In genomic region chr2:96264086-96264485, GRCh38 we compare ENCODE assay signal across 9 cellular contexts. TPM values are rescaled to one million over a fixed set of nuclear protein-coding genes. Genes with fewer than 3 reads are reported as not detected.
DNase-seq lines count a peak whose midpoint lies in the region; ATAC-seq and TF ChIP-seq lines count a peak whose summit lies in the region.
"Had no signal": no experiment of that assay in that cellular context is flagged by ENCODE, and none has a peak within 500 bp of the region (broad histone marks: within the 10 kb centered on the region; RNA-seq: fewer than 3 reads in every experiment).

No MANE protein-coding gene starts in this region.

- peak overlapping the region; percentile 65 for H3K27ac Mint-ChIP-seq in activated B cell treated with CpG ODN at 0.5 μM for 24 hours

- peak overlapping the region; percentile 98 for H3K9ac ChIP-seq in skeletal muscle satellite cell (ENCODE audit: low read depth, low read length)

- peaks cover 27% of the 10 kb centered on the region for H3K36me3 ChIP-seq in skeletal muscle satellite cell (ENCODE audit: insufficient read depth, low read length)

- no peaks in the 10 kb centered on the region for H3K27me3 Mint-ChIP-seq in activated B cell treated with CpG ODN at 0.5 μM for 24 hours

- H3K4me3 Mint-ChIP-seq in activated B cell treated with CpG ODN at 0.5 μM for 24 hours: peak overlapping the region; percentile 86

- CTCF ChIA-PET in activated B cell treated with CpG ODN at 0.5 μM for 24 hours (lab: Charles Lee): interaction anchor here (0.7 to 2.4 kb wide), 14 partner anchors 8 to 147 kb away, joined by 3 to 10 read pairs (median 4); partner anchors contain the start of gene ASTL

- H3K27me3 ChIP-seq in skeletal muscle satellite cell (ENCODE audit: control insufficient read depth, insufficient read depth, low read length): no peaks in the 10 kb centered on the region

- no peak for DNase-seq in activated B cell treated with CpG ODN at 0.5 μM for 24 hours
- peak; percentile 31 to 69 for DNase-seq in foreskin fibroblast
- DNase-seq in NCI-H2081 treated with DMSO at 0.1 percent for 48 hours (lab: John Stamatoyannopoulos, UW): no peak
- DNase-seq in foreskin melanocyte: no peak
- no peak for DNase-seq in activated CD4-positive, alpha-beta T cell treated with anti-CD3 and anti-CD28 coated beads for 48 hours
- DNase-seq: cortex of kidney had no signal

- POLR2A ChIA-PET in activated B cell treated with CpG ODN at 0.5 μM for 24 hours (lab: Charles Lee): interaction anchor here (0.8 to 2.7 kb wide), 12 partner anchors 18 to 273 kb away, joined by 3 to 24 read pairs (median 4); partner anchors contain the start of genes DUSP2 and STARD7

- peaks cover 62% of the 10 kb centered on the region for H3K36me3 Mint-ChIP-seq in activated B cell treated with CpG ODN at 0.5 μM for 24 hours (ENCODE audit: low read depth)

- no peak for ATAC-seq in activated B cell treated with CpG ODN at 0.5 μM for 24 hours (ENCODE audit: low read depth)
- ATAC-seq in HG02623 (IDR thresholded peaks at IDR 0.05; ENCODE audit: unreplicated experiment): no peak

- H3K4me2 ChIP-seq in skeletal muscle satellite cell (ENCODE audit: low read length): peak overlapping the region; percentile 96

- H3K9me3 ChIP-seq in skeletal muscle satellite cell (replicated peaks; ENCODE audit: low read length): no peaks in the 10 kb centered on the region

- intact Hi-C loops in activated B cell treated with CpG ODN at 0.5 μM for 24 hours (cut with micrococcal nuclease): loop anchor here (10.0 kb wide), 2 partner anchors 239 to 501 kb away; partner anchors contain the start of gene CNNM4

- peaks cover 64% of the 10 kb centered on the region for H3K4me1 Mint-ChIP-seq in activated B cell treated with CpG ODN at 0.5 μM for 24 hours

- TF ChIP-seq CTCF in GM12875 (IDR thresholded peaks at IDR 0.05; ENCODE audit: borderline replicate concordance, insufficient read depth, low read depth, low read length) (no peak), activated B cell treated with CpG ODN at 0.5 μM for 24 hours (IDR thresholded peaks at IDR 0.05) (no peak), foreskin fibroblast (IDR thresholded peaks at IDR 0.05; ENCODE audit: low read depth, low read length) (no peak)

- H3K4me1 ChIP-seq in skeletal muscle satellite cell (ENCODE audit: control insufficient read depth, insufficient read depth, low read length): peaks cover 54% of the 10 kb centered on the region

- no peaks in the 10 kb centered on the region for H3K9me3 Mint-ChIP-seq in activated B cell treated with CpG ODN at 0.5 μM for 24 hours

- H3K4me3 ChIP-seq in GM12875 (ENCODE audit: low read depth, low read length) (peak overlapping the region; percentile 18), foreskin fibroblast (ENCODE audit: low read depth in 1 of 2, low read length in 2 of 2) (peak overlapping the region; percentile 87 to 97), skeletal muscle satellite cell (ENCODE audit: low read length) (peak overlapping the region; percentile 85)

RNA-seq across cellular contexts. Expression of gene TMEM127, which starts 1.7 kb away (rescaled TPM):
- 36.6 and 43.2 TPM in 2 replicates for total RNA-seq in activated B cell treated with CpG ODN at 0.5 μM for 24 hours
- 17.2 and 24.7 TPM in 2 replicates for total RNA-seq in skeletal muscle satellite cell (2012; rRNA removed)

RNA-seq across cellular contexts. Expression of gene CIAO1, which starts 1.9 kb away (rescaled TPM):
- total RNA-seq in activated B cell treated with CpG ODN at 0.5 μM for 24 hours: 65.6 and 71.6 TPM in 2 replicates
- total RNA-seq in skeletal muscle satellite cell (2012; rRNA removed): 142 and 170 TPM in 2 replicates

RNA-seq across cellular contexts. Expression of gene SNRNP200, which starts 41.3 kb away (rescaled TPM):
- 185 and 208 TPM in 2 replicates for total RNA-seq in activated B cell treated with CpG ODN at 0.5 μM for 24 hours
- total RNA-seq in skeletal muscle satellite cell (2012; rRNA removed): 36.2 and 37.4 TPM in 2 replicates

RNA-seq across cellular contexts. Expression of gene STARD7, which starts 55.5 kb away (rescaled TPM):
- total RNA-seq in activated B cell treated with CpG ODN at 0.5 μM for 24 hours: 148 and 158 TPM in 2 replicates
- total RNA-seq in skeletal muscle satellite cell (2012; rRNA removed): 167 and 180 TPM in 2 replicates

Comparison
In these comparisons a context has a peak if more than half of its experiments do, and no peak if none do; other contexts are left out.
1. H3K4me3 ChIP-seq: peak in every context shown above with its lines; median percentile 92 in foreskin fibroblast; 85 in skeletal muscle satellite cell; 18 in GM12875.
2. DNase-seq: peak in foreskin fibroblast (2 of 2); none in activated B cell treated with CpG ODN at 0.5 μM for 24 hours (single experiment), NCI-H2081 treated with DMSO at 0.1 percent for 48 hours (single experiment), foreskin melanocyte (single experiment) and activated CD4-positive, alpha-beta T cell treated with anti-CD3 and anti-CD28 coated beads for 48 hours (single experiment).